Comparison of ENCODE assay signal across 27 cellular contexts in genomic region chrX:65273152-65273551, GRCh38.
"Had no signal": no experiment of that assay in that cellular context is flagged by ENCODE, and none has a peak within 500 bp of the region (broad histone marks: within the 10 kb centered on the region; RNA-seq: fewer than 3 reads in every experiment).

No MANE protein-coding gene starts in this region.

- FAIRE-seq: endometrium, frontal cortex had no signal

- H3K79me2 ChIP-seq: hepatocyte had no signal

- H3K27me3 ChIP-seq: colonic mucosa, esophagus muscularis mucosa, esophagus squamous epithelium, foreskin keratinocyte, gastrocnemius medialis, gastroesophageal sphincter, heart left ventricle, heart right ventricle, hepatocyte had no signal

- H2AFZ ChIP-seq: hepatocyte had no signal

- H3K27ac ChIP-seq: colonic mucosa, coronary artery, dorsolateral prefrontal cortex, epithelial cell of prostate, esophagus muscularis mucosa, esophagus squamous epithelium, foreskin keratinocyte, gastrocnemius medialis, gastroesophageal sphincter, heart left ventricle, heart right ventricle, hepatocyte had no signal

- ATAC-seq: effector memory CD8-positive, alpha-beta T cell; esophagus mucosa; foreskin keratinocyte; gastrocnemius medialis; gastroesophageal sphincter; heart left ventricle; heart right ventricle had no signal

- H3K9me3 ChIP-seq: colonic mucosa, gastrocnemius medialis had no signal

- H3K4me3 ChIP-seq: colonic mucosa, coronary artery, dorsolateral prefrontal cortex, esophagus muscularis mucosa, esophagus squamous epithelium, gastrocnemius medialis, gastroesophageal sphincter, heart left ventricle, heart right ventricle, hepatocyte had no signal

- H3K4me2 ChIP-seq: hepatocyte had no signal

- H3K36me3 ChIP-seq: colonic mucosa, esophagus muscularis mucosa, esophagus squamous epithelium, gastrocnemius medialis, gastroesophageal sphincter, heart left ventricle, heart right ventricle had no signal

- H3K4me1 ChIP-seq: colonic mucosa, esophagus muscularis mucosa, esophagus squamous epithelium, foreskin keratinocyte, gastrocnemius medialis, gastroesophageal sphincter, heart left ventricle, heart right ventricle had no signal

- DNase-seq: colonic mucosa; cortex of kidney; dermis blood vessel endothelial cell; dorsolateral prefrontal cortex; effector CD4-positive, alpha-beta T cell; effector CD8-positive, alpha-beta T cell; effector memory CD4-positive, alpha-beta T cell; effector memory CD8-positive, alpha-beta T cell; endodermal cell; erythroblast; esophagus squamous epithelium; foreskin fibroblast; foreskin keratinocyte; foreskin melanocyte; gastrocnemius medialis; glutamatergic neuron; head of caudate nucleus; heart left ventricle; heart right ventricle had no signal
